Comparison of ENCODE assay signal across 2 cellular contexts in the genomic region with DNA sequence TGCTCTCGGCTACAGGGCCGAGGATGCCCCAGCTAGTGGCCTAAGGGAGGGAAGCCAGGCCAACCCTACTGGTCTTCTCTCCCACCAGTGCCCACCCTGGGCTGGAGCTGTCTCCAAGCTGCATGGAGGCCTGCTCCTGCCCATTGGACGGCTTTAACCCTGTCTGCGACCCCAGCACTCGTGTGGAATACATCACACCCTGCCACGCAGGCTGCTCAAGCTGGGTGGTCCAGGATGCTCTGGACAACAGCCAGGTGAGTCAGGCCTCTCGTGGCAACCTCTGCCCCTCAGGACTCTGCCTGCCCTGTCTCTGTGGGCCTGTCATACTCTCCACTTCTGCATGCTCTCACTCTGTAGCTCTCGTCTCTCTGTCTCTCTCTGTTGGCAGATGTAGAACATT.
TF ChIP-seq lines count a peak whose summit lies in the region.

No MANE protein-coding gene starts in this region.

TF ChIP-seq in IMR-90, 13 proteins besides CTCF, POLR2A, EP300 and RAD21:
- TF ChIP-seq, protein P1, sequence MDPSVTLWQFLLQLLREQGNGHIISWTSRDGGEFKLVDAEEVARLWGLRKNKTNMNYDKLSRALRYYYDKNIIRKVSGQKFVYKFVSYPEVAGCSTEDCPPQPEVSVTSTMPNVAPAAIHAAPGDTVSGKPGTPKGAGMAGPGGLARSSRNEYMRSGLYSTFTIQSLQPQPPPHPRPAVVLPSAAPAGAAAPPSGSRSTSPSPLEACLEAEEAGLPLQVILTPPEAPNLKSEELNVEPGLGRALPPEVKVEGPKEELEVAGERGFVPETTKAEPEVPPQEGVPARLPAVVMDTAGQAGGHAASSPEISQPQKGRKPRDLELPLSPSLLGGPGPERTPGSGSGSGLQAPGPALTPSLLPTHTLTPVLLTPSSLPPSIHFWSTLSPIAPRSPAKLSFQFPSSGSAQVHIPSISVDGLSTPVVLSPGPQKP (IDR thresholded peaks at IDR 0.05; ENCODE audit: borderline replicate concordance, low read depth, low read length): no peak
- TF ChIP-seq MAFK (IDR thresholded peaks at IDR 0.05; ENCODE audit: low read depth, low read length) (no peak), NFE2L2 (IDR thresholded peaks at IDR 0.05; ENCODE audit: low read depth, low read length) (no peak), MAZ (IDR thresholded peaks at IDR 0.05; ENCODE audit: borderline replicate concordance, low read depth, low read length) (no peak), CEBPB (IDR thresholded peaks at IDR 0.05; ENCODE audit: low read depth, low read length) (no peak), CHD1 (IDR thresholded peaks at IDR 0.05; ENCODE audit: low read depth, low read length) (no peak), SMC3 (IDR thresholded peaks at IDR 0.05; ENCODE audit: low read depth, low read length) (no peak), BHLHE40 (IDR thresholded peaks at IDR 0.05; ENCODE audit: low read depth, low read length) (no peak)
- TF ChIP-seq, protein P2, sequence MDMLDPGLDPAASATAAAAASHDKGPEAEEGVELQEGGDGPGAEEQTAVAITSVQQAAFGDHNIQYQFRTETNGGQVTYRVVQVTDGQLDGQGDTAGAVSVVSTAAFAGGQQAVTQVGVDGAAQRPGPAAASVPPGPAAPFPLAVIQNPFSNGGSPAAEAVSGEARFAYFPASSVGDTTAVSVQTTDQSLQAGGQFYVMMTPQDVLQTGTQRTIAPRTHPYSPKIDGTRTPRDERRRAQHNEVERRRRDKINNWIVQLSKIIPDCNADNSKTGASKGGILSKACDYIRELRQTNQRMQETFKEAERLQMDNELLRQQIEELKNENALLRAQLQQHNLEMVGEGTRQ (IDR thresholded peaks at IDR 0.05; ENCODE audit: low read depth, low read length): no peak

TF ChIP-seq in endothelial cell of umbilical vein, 7 proteins besides CTCF, POLR2A, EP300 and RAD21:
- no peak for TF ChIP-seq MYC (IDR thresholded peaks at IDR 0.05; ENCODE audit: low read depth, low read length)
- TF ChIP-seq EZH2 (IDR thresholded peaks at IDR 0.05; ENCODE audit: borderline replicate concordance, low read depth, low read length, severe bottlenecking): no peak
- TF ChIP-seq JUN (IDR thresholded peaks at IDR 0.05; ENCODE audit: borderline replicate concordance, insufficient read depth, insufficient read length, low read depth): no peak
- no peak for TF ChIP-seq GATA2 (IDR thresholded peaks at IDR 0.05; ENCODE audit: insufficient read depth, insufficient read length, low read depth, low read length)
- TF ChIP-seq FOS (IDR thresholded peaks at IDR 0.05; ENCODE audit: borderline replicate concordance, insufficient read depth, low read length): no peak
- no peak for TF ChIP-seq POLR2AphosphoS5 (IDR thresholded peaks at IDR 0.05; ENCODE audit: insufficient read depth, low read depth, low read length)
- TF ChIP-seq, protein P3, sequence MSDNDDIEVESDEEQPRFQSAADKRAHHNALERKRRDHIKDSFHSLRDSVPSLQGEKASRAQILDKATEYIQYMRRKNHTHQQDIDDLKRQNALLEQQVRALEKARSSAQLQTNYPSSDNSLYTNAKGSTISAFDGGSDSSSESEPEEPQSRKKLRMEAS (IDR thresholded peaks at IDR 0.05; ENCODE audit: insufficient read depth, insufficient read length): no peak
